8 cellular contexts compared by ENCODE assay signal in the genomic region with DNA sequence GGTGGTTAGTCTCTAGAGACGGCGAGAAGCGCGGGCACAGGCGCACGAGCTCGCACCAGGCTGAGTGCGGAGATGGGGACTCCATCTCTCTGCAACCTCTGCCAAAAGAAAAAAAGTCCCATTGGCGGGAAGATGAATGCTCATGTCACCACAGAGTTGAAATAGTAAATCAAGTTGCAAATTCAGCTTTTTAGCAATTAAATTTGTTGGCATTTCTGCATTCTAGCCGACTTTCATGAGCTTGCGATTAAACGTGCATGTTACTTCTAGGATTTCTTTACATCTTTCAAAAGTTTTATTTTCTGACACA. TPM values are rescaled to one million over a fixed set of nuclear protein-coding genes. Genes with fewer than 3 reads are reported as not detected.
A peak's percentile ranks its signal among the peaks of the same experiment; 100 is the strongest.
DNase-seq lines count a peak whose midpoint lies in the region; ATAC-seq, FAIRE-seq and TF ChIP-seq lines count a peak whose summit lies in the region.

No MANE protein-coding gene starts in this region.

- no peaks in the 10 kb centered on the region for H3K27me3 Mint-ChIP-seq in astrocyte (ENCODE audit: low read depth, unreplicated experiment)

- peak overlapping the region; percentile 53 for H3K27ac Mint-ChIP-seq in astrocyte (ENCODE audit: unreplicated experiment)

- no peaks in the 10 kb centered on the region for H4K20me1 ChIP-seq in astrocyte (ENCODE audit: insufficient read depth, low read length)

- H3K4me3 ChIP-seq in astrocyte (ENCODE audit: insufficient read depth, low read depth, low read length): peak overlapping the region; percentile 89

- peak overlapping the region; percentile 95 for H2AFZ ChIP-seq in astrocyte (ENCODE audit: low read depth, low read length)

- H3K9ac ChIP-seq in astrocyte (ENCODE audit: low read length): peak overlapping the region; percentile 91

- no peaks in the 10 kb centered on the region for H3K36me3 Mint-ChIP-seq in astrocyte (ENCODE audit: low read depth, unreplicated experiment)

- H3K4me1 ChIP-seq in astrocyte (ENCODE audit: insufficient read depth, low read length): peaks cover 5% of the 10 kb centered on the region

- H3K9me3 ChIP-seq in astrocyte (ENCODE audit: insufficient read depth, low read depth, low read length): no peaks in the 10 kb centered on the region

- peak overlapping the region; percentile 90 for H3K4me2 ChIP-seq in astrocyte (ENCODE audit: low read length)

- TF ChIP-seq CTCF in 22Rv1 (IDR thresholded peaks at IDR 0.05) (no peak), astrocyte (IDR thresholded peaks at IDR 0.05; ENCODE audit: insufficient read depth, low read depth, low read length) (no peak)

- DNase-seq in GDM1 (lab: John Stamatoyannopoulos, UW): peak; percentile 41
- peak; percentile 49 for DNase-seq in NCI-H1105 treated with DMSO at 0.1 percent for 48 hours (lab: John Stamatoyannopoulos, UW)
- no peak for DNase-seq in astrocyte (ENCODE audit: low read depth)
- DNase-seq in iris pigment epithelial cell (ENCODE audit: low read depth): peak; percentile 44
- no peak for DNase-seq in stimulated activated naive CD8-positive, alpha-beta T cell treated with anti-CD3 and anti-CD28 coated beads, Interleukin-15, Interleukin-2, amounts not matched to agents 100 U/mL and 50 U/mL, for 24 hours
- no peak for DNase-seq in Kasumi-1 (lab: John Stamatoyannopoulos, UW)

- no peaks in the 10 kb centered on the region for H3K4me1 Mint-ChIP-seq in astrocyte (ENCODE audit: low read depth, unreplicated experiment)

- peak; percentile 60 for ATAC-seq in HG02642 (IDR thresholded peaks at IDR 0.05; ENCODE audit: poor library complexity, unreplicated experiment)
- peak; percentile 42 for ATAC-seq in stimulated activated naive CD8-positive, alpha-beta T cell treated with anti-CD3 and anti-CD28 coated beads, Interleukin-15, Interleukin-2, amounts not matched to agents 100 U/mL and 50 U/mL, for 24 hours

- FAIRE-seq in astrocyte (lab: Jason Lieb, UNC): no peak

- H3K9me3 Mint-ChIP-seq in astrocyte (ENCODE audit: unreplicated experiment): no peaks in the 10 kb centered on the region

- peak overlapping the region; percentile 90 for H3K4me3 Mint-ChIP-seq in astrocyte (ENCODE audit: unreplicated experiment)

- peaks cover 50% of the 10 kb centered on the region for H3K79me2 ChIP-seq in astrocyte (ENCODE audit: insufficient read depth, low read length)

- peak overlapping the region; percentile 66 for H3K27ac ChIP-seq in 22Rv1
- H3K27ac ChIP-seq in astrocyte (ENCODE audit: low read depth, low read length): peak overlapping the region; percentile 62

- peaks cover under 1% of the 10 kb centered on the region for H3K36me3 ChIP-seq in astrocyte (ENCODE audit: insufficient read depth, low read length)

- H3K27me3 ChIP-seq in astrocyte (ENCODE audit: insufficient read depth, low read length): no peaks in the 10 kb centered on the region

RNA-seq across cellular contexts. Expression of gene CHAC2, which starts 0.6 kb away (rescaled TPM):
- total RNA-seq in astrocyte: 3.1 and 3.6 TPM in 2 replicates

RNA-seq across cellular contexts. Expression of gene ASB3, which starts 18.6 kb away (rescaled TPM):
- total RNA-seq in astrocyte: 24.6 and 26.4 TPM in 2 replicates

RNA-seq across cellular contexts. Expression of gene ERLEC1, which starts 18.7 kb away (rescaled TPM):
- 54.2 and 60.7 TPM in 2 replicates for total RNA-seq in astrocyte

Comparison
In these comparisons a context has a peak if more than half of its experiments do, and no peak if none do; other contexts are left out.
1. DNase-seq: peak in GDM1 (single experiment), NCI-H1105 treated with DMSO at 0.1 percent for 48 hours (single experiment) and iris pigment epithelial cell (single experiment); none in astrocyte (single experiment), stimulated activated naive CD8-positive, alpha-beta T cell treated with anti-CD3 and anti-CD28 coated beads, Interleukin-15, Interleukin-2, amounts not matched to agents 100 U/mL and 50 U/mL, for 24 hours (single experiment) and Kasumi-1 (0 of 2).